Comparison of ENCODE assay signal across 8 cellular contexts in the genomic region with DNA sequence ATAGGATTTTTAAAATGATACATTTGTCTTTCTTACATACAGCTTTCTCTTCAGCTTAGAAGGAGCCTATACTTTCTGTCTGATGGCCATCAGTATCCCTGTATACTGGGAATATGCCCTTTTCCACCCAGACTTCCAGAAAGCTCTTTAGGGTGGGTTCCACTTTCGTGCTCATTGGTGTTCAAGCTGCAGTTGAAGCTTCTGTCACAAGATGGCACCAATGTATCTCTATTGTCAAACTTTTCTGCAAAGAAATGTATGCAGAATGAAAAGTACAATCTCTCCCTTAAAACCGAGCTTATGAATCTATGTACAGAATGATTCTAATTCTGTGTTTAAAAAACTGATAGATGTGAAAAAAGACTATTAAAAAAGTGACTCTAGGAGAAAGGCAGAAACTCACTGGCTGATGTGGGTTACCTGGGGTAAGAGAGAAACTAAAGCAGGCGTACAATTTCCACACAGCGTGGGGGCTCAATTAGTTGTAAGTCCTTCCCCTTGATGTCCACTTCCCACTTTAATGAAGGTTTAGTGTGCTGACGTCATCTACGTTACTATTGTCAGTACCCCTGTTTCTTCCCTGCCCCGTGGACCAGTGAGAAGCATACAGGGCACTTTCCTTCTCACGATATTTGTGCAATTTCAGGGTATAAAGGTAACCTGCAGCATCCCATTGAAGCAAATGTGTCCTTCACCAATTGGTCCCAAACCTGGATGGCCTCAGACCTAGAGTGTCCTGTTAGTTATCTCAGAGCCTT. TPM values are rescaled to one million over a fixed set of nuclear protein-coding genes. Genes with fewer than 3 reads are reported as not detected.
DNase-seq lines count a peak whose midpoint lies in the region; ATAC-seq, FAIRE-seq and TF ChIP-seq lines count a peak whose summit lies in the region.

No MANE protein-coding gene starts in this region.

- H3K9me3 ChIP-seq in ovary, result no peaks in the 10 kb centered on the region

- H3K27me3 ChIP-seq in ovary, result no peaks in the 10 kb centered on the region

- no peak for ATAC-seq in HG02885 (IDR thresholded peaks at IDR 0.05; ENCODE audit: poor library complexity, unreplicated experiment)

- peak; percentile 43 for DNase-seq in G401 (ENCODE audit: low spot score)
- DNase-seq in NCI-H2227 treated with DMSO at 0.1 percent for 48 hours (lab: John Stamatoyannopoulos, UW), result peak; percentile 21
- peak; percentile 19 to 28 for DNase-seq in dermis microvascular lymphatic vessel endothelial cell (ENCODE audit: low read depth in 2 of 2)
- peak in 1 of 5 donors; percentile 27 for DNase-seq in ovary
- DNase-seq in activated gamma-delta T cell treated with Interleukin-2 at 50 U/mL for 16 hours, result no peak
- no peak for DNase-seq in HuH-7 (ENCODE audit: low spot score)

- no peaks in the 10 kb centered on the region for H3K4me1 ChIP-seq in ovary (ENCODE audit: insufficient read depth)

- WGBS in ovary, 3 donors, result 36 to 44% (median 36%) methylated on average over 8 of the region's 8 CpGs

- H3K36me3 ChIP-seq in ovary, result no peaks in the 10 kb centered on the region

- peak; percentile 51 for FAIRE-seq in A204.1 (lab: Jason Lieb, UNC)

- no peak for TF ChIP-seq EP300 in ovary (IDR thresholded peaks at IDR 0.05)

- no peak overlapping the region for H3K27ac ChIP-seq in ovary

- in situ Hi-C loops in G401 (cut with HindIII; ENCODE audit: low sequenced_read_pairs), result no loop called here

- intact Hi-C loops in ovary (cut with DNase I), result no loop called here

- peak; percentile 15 to 34 (median 23) for TF ChIP-seq CTCF in ovary (IDR thresholded peaks at IDR 0.05)

- H3K4me3 ChIP-seq in ovary, result no peak overlapping the region

- no peak for TF ChIP-seq POLR2A in ovary (IDR thresholded peaks at IDR 0.05)

RNA-seq across cellular contexts. Expression of a gene that starts 57.3 kb away (rescaled TPM):
- total RNA-seq in G401 (2014; rRNA removed; shearing (Covaris generic)), result not detected in 2 replicates
- total RNA-seq in dermis microvascular lymphatic vessel endothelial cell (not detected in 2 replicates), ovary (10 to 100 TPM; 34.6 to 57.1 (median 41.4) TPM)
- polyA plus RNA-seq in ovary, result 100 to 1,000 TPM in 1 of 2 donors, 10 to 100 TPM in 1; 65.4 to 105 TPM

Comparison
In these comparisons a context has a peak if more than half of its experiments do, and no peak if none do; other contexts are left out.
1. DNase-seq: peak in G401 (single experiment), NCI-H2227 treated with DMSO at 0.1 percent for 48 hours (single experiment) and dermis microvascular lymphatic vessel endothelial cell (2 of 2); none in activated gamma-delta T cell treated with Interleukin-2 at 50 U/mL for 16 hours (single experiment) and HuH-7 (single experiment).
2. RNA of a gene that starts 57.3 kb away (total RNA-seq): 34.6 to 57.1 TPM in ovary; not detected in G401 and not detected in dermis microvascular lymphatic vessel endothelial cell; every median in the first group is over 10 times any median in the second.